23 cellular contexts compared by ENCODE assay signal in the genomic region with DNA sequence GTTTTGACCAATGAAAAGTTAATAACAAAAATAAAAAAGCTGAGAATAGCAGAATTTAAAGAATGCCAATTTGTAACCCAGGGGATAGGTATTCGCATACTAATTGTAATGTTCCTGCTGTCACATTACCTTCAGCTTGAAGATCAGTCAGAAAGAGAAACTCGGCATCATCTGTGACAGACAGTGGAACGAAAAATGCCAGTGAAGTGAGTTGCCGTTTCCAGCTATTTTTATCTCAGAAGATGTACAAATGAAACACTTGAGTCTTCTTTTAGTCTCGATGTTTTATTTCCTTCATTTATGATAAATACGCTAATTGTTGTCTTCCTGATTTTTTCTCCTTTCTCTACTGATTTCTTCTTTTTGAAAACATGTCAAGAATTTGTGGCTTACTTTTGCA. TPM values are rescaled to one million over a fixed set of nuclear protein-coding genes. Genes with fewer than 3 reads are reported as not detected.
"Had no signal": no experiment of that assay in that cellular context is flagged by ENCODE, and none has a peak within 500 bp of the region (broad histone marks: within the 10 kb centered on the region; RNA-seq: fewer than 3 reads in every experiment).

No MANE protein-coding gene starts in this region.

- DNase-seq: activated CD4-positive, alpha-beta T cell treated with anti-CD3 and anti-CD28 coated beads, Interleukin-2, amount 10 ng/mL, durations not matched to agents 7 days and 5 days; activated CD8-positive, alpha-beta memory T cell treated with anti-CD3 and anti-CD28 coated beads, Interleukin-2, amount 50 U/mL, for 4 hours; activated effector memory CD4-positive, alpha-beta T cell treated with Interleukin-2 at 50 U/mL for 16 hours; activated naive CD4-positive, alpha-beta T cell treated with anti-CD3 and anti-CD28 coated beads, Interleukin-2, amount 50 U/mL, for 16 hours; activated T-cell treated with anti-CD3 and anti-CD28 coated beads, Interleukin-2, amount 50 U/mL, for 4 hours; aorta; brain microvascular endothelial cell; central memory CD4-positive, alpha-beta T cell; endodermal cell; foreskin fibroblast; stimulated activated CD4-positive, alpha-beta T cell treated with anti-CD3 and anti-CD28 coated beads, Interleukin-2, amount 100 ng/mL, for 24 hours; T1000; transverse colon; uterus had no signal

- ATAC-seq: activated CD4-positive, CD25-positive, alpha-beta regulatory T cell treated with anti-CD3 and anti-CD28 coated beads, Interleukin-2, amount 50 U/mL, for 24 hours; activated T-cell treated with anti-CD3 and anti-CD28 coated beads, Interleukin-2, amount 50 U/mL, for 4 hours; natural killer cell treated with Interleukin-12 subunit alpha and Interleukin-12 subunit beta and Interleukin-15 and Interleukin-18, amount 100 ng/mL, for 72 hours had no signal

- H3K9me3 ChIP-seq: suprapubic skin, transverse colon, uterus had no signal

- H2AFZ ChIP-seq: hepatocyte had no signal

- H3K4me1 ChIP-seq: suprapubic skin, transverse colon, uterus had no signal

- H3K79me2 ChIP-seq: hepatocyte had no signal

- H3K36me3 ChIP-seq: brain microvascular endothelial cell, suprapubic skin, transverse colon, uterus had no signal

- H3K4me2 ChIP-seq: hepatocyte had no signal

- H3K27ac ChIP-seq: brain microvascular endothelial cell, epithelial cell of prostate, hepatocyte, suprapubic skin, transverse colon, uterus had no signal

- H3K4me3 ChIP-seq: hepatocyte, suprapubic skin, transverse colon, uterus had no signal

- H3K27me3 ChIP-seq: brain microvascular endothelial cell, hepatocyte, suprapubic skin, transverse colon, uterus had no signal

RNA-seq across cellular contexts. Expression of a gene that starts 26.1 kb away (rescaled TPM):
- total RNA-seq: activated CD4-positive, alpha-beta T cell treated with anti-CD3 and anti-CD28 coated beads, Interleukin-2, amount 10 ng/mL, durations not matched to agents 7 days and 5 days; activated T-cell treated with anti-CD3 and anti-CD28 coated beads, Interleukin-2, amount 50 U/mL, for 4 hours; aorta; endodermal cell; hepatocyte; liver; mucosa of gallbladder; natural killer cell treated with Interleukin-12 subunit alpha and Interleukin-12 subunit beta and Interleukin-15 and Interleukin-18, amount 100 ng/mL, for 72 hours; posterior vena cava; skeletal muscle tissue; suprapubic skin; transverse colon; uterus had no signal
- polyA plus RNA-seq: aorta, hepatocyte, liver had no signal
